2 cellular contexts compared by ENCODE assay signal in genomic region chr9:107142896-107143603, GRCh38.
TF ChIP-seq lines count a peak whose summit lies in the region.

No MANE protein-coding gene starts in this region.

TF ChIP-seq in liver, 16 proteins besides CTCF, POLR2A, EP300 and RAD21:
- no peak for TF ChIP-seq REST (IDR thresholded peaks at IDR 0.05)
- TF ChIP-seq HNF4G (IDR thresholded peaks at IDR 0.05), result no peak
- TF ChIP-seq YY1 (IDR thresholded peaks at IDR 0.05), result peak; percentile 22

TF ChIP-seq in HepG2, 621 proteins besides CTCF, POLR2A, EP300 and RAD21 (continued from another document):
- no peak for TF ChIP-seq PATZ1 (CRISPR knock-in tag; IDR thresholded peaks at IDR 0.05)
- TF ChIP-seq HOXA7 (CRISPR knock-in tag; IDR thresholded peaks at IDR 0.05), result no peak
- no peak for TF ChIP-seq CENPX (CRISPR knock-in tag; IDR thresholded peaks at IDR 0.05)
- TF ChIP-seq TMF1 (CRISPR knock-in tag; IDR thresholded peaks at IDR 0.05; ENCODE audit: low read depth), result no peak
- no peak for TF ChIP-seq PTBP1 (IDR thresholded peaks at IDR 0.05; ENCODE audit: low read depth, low read length, poor library complexity, severe bottlenecking)
- no peak for TF ChIP-seq HES4 (CRISPR knock-in tag; IDR thresholded peaks at IDR 0.05; ENCODE audit: borderline replicate concordance)
- no peak for TF ChIP-seq ZKSCAN1 (IDR thresholded peaks at IDR 0.05; ENCODE audit: low read length)
TF ChIP-seq in HepG2: peak in this region for 0.
